10 cellular contexts compared by ENCODE assay signal in the genomic region with DNA sequence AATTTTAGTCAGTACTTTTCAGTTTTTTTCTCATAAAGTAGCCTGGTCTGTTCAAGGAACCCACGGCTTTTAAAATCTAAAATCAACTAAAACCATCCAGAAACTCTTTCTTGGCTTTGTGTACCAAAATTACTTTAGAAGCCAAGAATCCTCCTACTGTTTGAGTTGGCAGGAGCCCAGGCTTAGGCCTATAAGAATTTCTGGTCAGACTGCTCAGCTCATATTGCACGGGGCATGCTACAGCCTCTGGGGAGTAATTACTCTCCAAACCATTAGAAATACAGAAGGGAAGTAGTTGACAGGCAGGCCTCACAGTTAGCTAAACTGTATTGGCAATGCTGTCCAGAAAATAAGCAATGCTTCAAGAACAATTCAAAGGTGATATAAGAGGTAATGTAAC.
DNase-seq lines count a peak whose midpoint lies in the region; ATAC-seq, FAIRE-seq and TF ChIP-seq lines count a peak whose summit lies in the region.
"Had no signal": no experiment of that assay in that cellular context is flagged by ENCODE, and none has a peak within 500 bp of the region (broad histone marks: within the 10 kb centered on the region; RNA-seq: fewer than 3 reads in every experiment).

No MANE protein-coding gene starts in this region.

- intact Hi-C loops in body of pancreas (cut with DNase I) (no loop called here), left lung (cut with DNase I) (no loop called here), HepG2 (cut with micrococcal nuclease; ENCODE audit: unreplicated experiment) (no loop called here)

- H3K27ac Mint-ChIP-seq in stimulated activated memory B cell treated with anti-CD40 and anti-IgM and Interleukin-4, amounts not matched to agents 10 μg/mL and 1 μg/mL and 100 μg/mL, for 72 hours: no peak overlapping the region
- H3K27ac Mint-ChIP-seq: CD4-positive, CD25-positive, alpha-beta regulatory T cell had no signal

- H3K9me3 ChIP-seq in body of pancreas: no peaks in the 10 kb centered on the region
- H3K9me3 ChIP-seq in left lung: no peaks in the 10 kb centered on the region
- H3K9me3 ChIP-seq in HepG2 (ENCODE audit: low read length): peaks cover 61% of the 10 kb centered on the region

- no peaks in the 10 kb centered on the region for H3K4me1 Mint-ChIP-seq in stimulated activated memory B cell treated with anti-CD40 and anti-IgM and Interleukin-4, amounts not matched to agents 10 μg/mL and 1 μg/mL and 100 μg/mL, for 72 hours
- H3K4me1 Mint-ChIP-seq: CD4-positive, CD25-positive, alpha-beta regulatory T cell had no signal

- ATAC-seq in body of pancreas: peak; percentile 71
- peak; percentile 98 for ATAC-seq in left lung
- ATAC-seq in HepG2: no peak
- no peak for ATAC-seq in GM18511 (IDR thresholded peaks at IDR 0.05; ENCODE audit: unreplicated experiment)
- ATAC-seq in stimulated activated memory B cell treated with anti-CD40 and anti-IgM and Interleukin-4, amounts not matched to agents 10 μg/mL and 1 μg/mL and 100 μg/mL, for 72 hours: no peak

- no peaks in the 10 kb centered on the region for H3K27me3 Mint-ChIP-seq in stimulated activated memory B cell treated with anti-CD40 and anti-IgM and Interleukin-4, amounts not matched to agents 10 μg/mL and 1 μg/mL and 100 μg/mL, for 72 hours
- H3K27me3 Mint-ChIP-seq: CD4-positive, CD25-positive, alpha-beta regulatory T cell had no signal

- no TSS peak for BruUV-seq in HepG2 (replicated peaks; lab: Mats Ljungman, UMichigan)

- no peak overlapping the region for H3K4me2 ChIP-seq in HepG2 (ENCODE audit: low read depth, low read length)

- TF ChIP-seq EP300 in HepG2 (IDR thresholded peaks at IDR 0.05; ENCODE audit: low read depth in 2 of 2, low read length in 2 of 2) (no peak), HepG2 (CRISPR knock-in tag; IDR thresholded peaks at IDR 0.05; ENCODE audit: borderline replicate concordance) (no peak)

- H4K20me1 ChIP-seq in HepG2 (ENCODE audit: insufficient read depth, low read length): no peaks in the 10 kb centered on the region

- TF ChIP-seq CTCF in AG04449 (IDR thresholded peaks at IDR 0.05; ENCODE audit: insufficient read depth, low read length, missing control alignments) (no peak), body of pancreas (IDR thresholded peaks at IDR 0.05) (no peak), left lung (IDR thresholded peaks at IDR 0.05) (no peak), HepG2 (CRISPR knock-in tag; IDR thresholded peaks at IDR 0.05) (no peak)

- H3K9ac ChIP-seq in HepG2 (ENCODE audit: insufficient read depth, low read depth, low read length): no peak overlapping the region

- H2AFZ ChIP-seq in HepG2 (ENCODE audit: low read length): no peak overlapping the region

- TF ChIP-seq POLR2A in body of pancreas (IDR thresholded peaks at IDR 0.05): no peak
- TF ChIP-seq POLR2A in HepG2 (IDR thresholded peaks at IDR 0.05; ENCODE audit: insufficient read depth in 1 of 2, low read depth in 2 of 2, low read length in 2 of 2): no peak

- CTCF ChIA-PET in AG04449 (lab: Yijun Ruan, JAX): no interaction called here
- CTCF ChIA-PET in HepG2 (lab: Yijun Ruan, JAX; ENCODE audit: low intra/inter-chr PET ratio, low total read pairs): no interaction called here

- POLR2A ChIA-PET in AG04449 (lab: Yijun Ruan, JAX): no interaction called here
- POLR2A ChIA-PET in HepG2 (lab: Yijun Ruan, JAX): no interaction called here

- H3K36me3 ChIP-seq in body of pancreas (replicated peaks in 1 of 2; ENCODE audit: insufficient read depth in 1 of 2, low read depth in 2 of 2) (no peaks in the 10 kb centered on the region), left lung (no peaks in the 10 kb centered on the region), HepG2 (replicated peaks in 1 of 2; ENCODE audit: control insufficient read depth in 1 of 2, insufficient read depth in 2 of 2, low read length in 2 of 2) (no peaks in the 10 kb centered on the region)

- DNase-seq in AG04449 (ENCODE audit: low read depth, low spot score) (peak; percentile 71), M059J (ENCODE audit: low read depth) (peak; percentile 91), body of pancreas (peak; percentile 54 to 78 (median 74)), left lung (peak in 1 of 2 donors; percentile 63), NCI-H2196 (lab: John Stamatoyannopoulos, UW; ENCODE audit: unreplicated experiment) (no peak), HepG2 (ENCODE audit: low spot score) (no peak)
- DNase-seq: activated gamma-delta T cell treated with Interleukin-2 at 50 U/mL for 16 hours; CD4-positive, CD25-positive, alpha-beta regulatory T cell had no signal

- H3K4me3 Mint-ChIP-seq in stimulated activated memory B cell treated with anti-CD40 and anti-IgM and Interleukin-4, amounts not matched to agents 10 μg/mL and 1 μg/mL and 100 μg/mL, for 72 hours: no peak overlapping the region
- H3K4me3 Mint-ChIP-seq: CD4-positive, CD25-positive, alpha-beta regulatory T cell had no signal

- H3K27ac ChIP-seq in body of pancreas (no peak overlapping the region), left lung (peak overlapping the region in 1 of 2 donors; percentile 50), HepG2 (ENCODE audit: extremely low read length, insufficient read depth, low read length) (no peak overlapping the region)

- H3K4me3 ChIP-seq in AG04449 (ENCODE audit: low read depth, low read length): no peak overlapping the region
- H3K4me3 ChIP-seq in body of pancreas: no peak overlapping the region
- no peak overlapping the region for H3K4me3 ChIP-seq in left lung
- no peak overlapping the region for H3K4me3 ChIP-seq in HepG2 (replicated peaks in 1 of 3; ENCODE audit: insufficient read depth in 1 of 3, low read depth in 2 of 3, low read length in 3 of 3)

- H3K79me2 ChIP-seq in HepG2 (ENCODE audit: insufficient read depth, low read length): no peaks in the 10 kb centered on the region

- H3K9me3 Mint-ChIP-seq in stimulated activated memory B cell treated with anti-CD40 and anti-IgM and Interleukin-4, amounts not matched to agents 10 μg/mL and 1 μg/mL and 100 μg/mL, for 72 hours: no peaks in the 10 kb centered on the region

- H3K4me1 ChIP-seq in body of pancreas (peaks cover 8% of the 10 kb centered on the region), left lung (peaks cover 0 to 7% of the 10 kb centered on the region in 2 donors), HepG2 (ENCODE audit: insufficient read depth, low read length) (no peaks in the 10 kb centered on the region)

- H3K27me3 ChIP-seq in body of pancreas (no peaks in the 10 kb centered on the region), left lung (no peaks in the 10 kb centered on the region), HepG2 (ENCODE audit: control insufficient read depth in 1 of 2, insufficient read depth in 2 of 2, low read length in 2 of 2) (no peaks in the 10 kb centered on the region)

- TF ChIP-seq RAD21 in HepG2 (CRISPR knock-in tag; IDR thresholded peaks at IDR 0.05): no peak

- in situ Hi-C loops in HepG2 (cut with HindIII; ENCODE audit: extremely low pct_ligation_motif_present, low pct_unique_long_range_greater_than_20kb): no loop called here

- no peaks in the 10 kb centered on the region for H3K36me3 Mint-ChIP-seq in stimulated activated memory B cell treated with anti-CD40 and anti-IgM and Interleukin-4, amounts not matched to agents 10 μg/mL and 1 μg/mL and 100 μg/mL, for 72 hours
- H3K36me3 Mint-ChIP-seq: CD4-positive, CD25-positive, alpha-beta regulatory T cell had no signal

- 3 to 7% methylated on average over 2 of the region's 2 CpGs for WGBS in body of pancreas, 2 donors
- WGBS in HepG2 (ENCODE audit: low lambda C conversion rate): 0% methylated on average over 2 of the region's 2 CpGs

- FAIRE-seq in HepG2 (lab: Jason Lieb, UNC): no peak

TF ChIP-seq in HepG2, 621 proteins besides CTCF, POLR2A, EP300 and RAD21:
- TF ChIP-seq SP5 (CRISPR knock-in tag; IDR thresholded peaks at IDR 0.05; ENCODE audit: borderline replicate concordance, low read depth) (no peak), MATR3 (CRISPR knock-in tag; IDR thresholded peaks at IDR 0.05) (no peak), ZNF296 (CRISPR knock-in tag; conservative IDR thresholded peaks at IDR 0.05) (no peak), BHLHE40 (IDR thresholded peaks at IDR 0.05; ENCODE audit: low read length) (no peak), ZZZ3 (CRISPR knock-in tag; IDR thresholded peaks at IDR 0.05; ENCODE audit: borderline replicate concordance) (no peak), ARID2 (CRISPR knock-in tag; IDR thresholded peaks at IDR 0.05; ENCODE audit: borderline replicate concordance) (no peak)
- TF ChIP-seq, protein P1, sequence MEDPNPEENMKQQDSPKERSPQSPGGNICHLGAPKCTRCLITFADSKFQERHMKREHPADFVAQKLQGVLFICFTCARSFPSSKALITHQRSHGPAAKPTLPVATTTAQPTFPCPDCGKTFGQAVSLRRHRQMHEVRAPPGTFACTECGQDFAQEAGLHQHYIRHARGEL (CRISPR knock-in tag; IDR thresholded peaks at IDR 0.05): no peak

Comparison
In these comparisons a context has a peak if more than half of its experiments do, and no peak if none do; other contexts are left out.
1. DNase-seq: peak in AG04449 (single experiment), M059J (single experiment) and body of pancreas (4 of 4); none in NCI-H2196 (single experiment) and HepG2 (single experiment).
2. ATAC-seq: peak in body of pancreas (single experiment) and left lung (single experiment); none in HepG2 (single experiment), GM18511 (single experiment) and stimulated activated memory B cell treated with anti-CD40 and anti-IgM and Interleukin-4, amounts not matched to agents 10 μg/mL and 1 μg/mL and 100 μg/mL, for 72 hours (single experiment).